8 cellular contexts compared by ENCODE assay signal in the genomic region with DNA sequence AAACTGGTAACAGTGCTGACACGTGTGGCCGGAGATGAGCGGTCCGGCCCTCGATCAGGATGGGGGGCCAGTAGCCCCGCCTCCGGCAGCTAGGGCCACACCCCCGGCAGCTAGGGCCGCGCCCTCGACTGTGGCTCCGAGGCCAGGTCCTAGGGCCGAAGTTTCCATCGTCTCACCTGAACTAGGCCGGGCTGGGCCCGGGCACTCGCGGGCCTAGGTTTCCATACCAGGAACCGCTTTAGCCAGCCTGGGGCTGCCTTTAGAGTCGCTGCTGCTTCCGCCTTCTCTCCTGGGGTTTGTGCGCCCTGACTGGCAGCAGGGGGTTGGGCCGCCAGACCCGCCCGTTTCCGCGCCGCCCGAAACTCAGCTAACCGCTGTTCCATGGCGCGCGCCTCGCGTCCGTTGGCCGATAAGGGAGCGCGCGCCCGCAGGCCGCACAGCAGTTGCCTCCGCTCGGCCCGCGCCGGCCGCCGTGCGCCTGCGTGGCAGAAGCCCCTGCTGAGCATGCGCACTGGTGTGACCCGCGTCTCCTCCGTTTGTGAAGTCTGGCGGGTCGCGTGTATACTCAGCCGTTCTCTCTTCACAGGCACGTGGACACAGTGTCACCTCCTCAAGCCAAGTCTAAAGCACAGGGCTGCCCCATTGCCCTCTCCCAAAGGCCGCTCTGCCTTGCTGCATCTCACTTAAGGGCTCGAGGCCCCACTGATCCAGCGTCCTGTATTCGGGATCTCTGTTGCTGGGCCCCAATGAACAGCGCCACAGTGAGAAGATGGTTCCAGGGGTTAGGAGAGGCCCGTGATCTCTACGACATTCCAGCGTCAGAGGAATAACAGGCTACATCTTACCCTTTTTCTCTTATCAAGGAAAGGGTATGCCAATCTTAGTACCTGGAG. TPM values are rescaled to one million over a fixed set of nuclear protein-coding genes. Genes with fewer than 3 reads are reported as not detected.
DNase-seq lines count a peak whose midpoint lies in the region; ATAC-seq and TF ChIP-seq lines count a peak whose summit lies in the region.

A gene with protein sequence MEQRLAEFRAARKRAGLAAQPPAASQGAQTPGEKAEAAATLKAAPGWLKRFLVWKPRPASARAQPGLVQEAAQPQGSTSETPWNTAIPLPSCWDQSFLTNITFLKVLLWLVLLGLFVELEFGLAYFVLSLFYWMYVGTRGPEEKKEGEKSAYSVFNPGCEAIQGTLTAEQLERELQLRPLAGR (minus strand): TSS at position 480 of the 893 bp plus-strand sequence. CDS start 97 bp downstream, at position 383.

- TF ChIP-seq CTCF in AG04449 (IDR thresholded peaks at IDR 0.05; ENCODE audit: insufficient read depth, low read length, missing control alignments) (no peak), WERI-Rb-1 (IDR thresholded peaks at IDR 0.05; ENCODE audit: low read depth, low read length) (no peak), mammary epithelial cell (conservative IDR thresholded peaks at IDR 0.05 in 1 of 2, IDR thresholded peaks at IDR 0.05 in 1 of 2; ENCODE audit: extremely low read depth in 1 of 2, insufficient read depth in 1 of 2, low read depth in 1 of 2, low read length in 2 of 2) (no peak)

- H3K4me1 ChIP-seq in mammary epithelial cell (ENCODE audit: insufficient read depth, low read length) (peaks cover 10% of the 10 kb centered on the region), iPS-20b (ENCODE audit: insufficient read depth, low read length) (peaks cover 7% of the 10 kb centered on the region; the same call in 1 of the 2 replicates)

- 1% methylated on average over 42 of the region's 68 CpGs for WGBS in mammary epithelial cell (ENCODE audit: low coverage, missing lambda C conversion rate)

- no TSS peak for BruUV-seq in mammary epithelial cell (replicated peaks; lab: Mats Ljungman, UMichigan)

- peak within 1 kb of the TSS; percentile 70 for H3K9ac ChIP-seq in mammary epithelial cell (ENCODE audit: insufficient read depth, low read length)
- H3K9ac ChIP-seq in iPS-20b (ENCODE audit: low read depth, low read length): peak within 1 kb of the TSS; percentile 83; the same call in 1 of the 2 replicates

- peak within 1 kb of the TSS; percentile 92 for H3K4me2 ChIP-seq in mammary epithelial cell (ENCODE audit: insufficient read depth, low read depth, low read length)

- H3K27me3 ChIP-seq in WERI-Rb-1 (ENCODE audit: insufficient read depth, low read depth, severe bottlenecking) (peaks cover 36% of the 10 kb centered on the region), mammary epithelial cell (ENCODE audit: insufficient read depth, low read length) (no peaks in the 10 kb centered on the region), iPS-20b (ENCODE audit: insufficient read depth, low read length) (peaks cover 7% of the 10 kb centered on the region)

- H3K27ac ChIP-seq in WERI-Rb-1 (peak within 1 kb of the TSS; percentile 94), mammary epithelial cell (ENCODE audit: insufficient read depth, low read depth, low read length) (peak within 1 kb of the TSS; percentile 80), iPS-20b (ENCODE audit: low read length) (peak within 1 kb of the TSS; percentile 31), skin epidermis (peak within 1 kb of the TSS; percentile 83 to 99 (median 94))

- in situ Hi-C loops in mammary epithelial cell (cut with MboI; ENCODE audit: low sequenced_read_pairs in 2 of 2): no loop called here

- H3K36me3 ChIP-seq in WERI-Rb-1: 0 out of 2 replicates have a peak, but pooled peaks cover under 1% of the 10 kb centered on the region
- H3K36me3 ChIP-seq in mammary epithelial cell (ENCODE audit: insufficient read depth, low read length): peaks cover 2% of the 10 kb centered on the region
- H3K36me3 ChIP-seq in iPS-20b (ENCODE audit: insufficient read depth, low read depth, low read length): peaks cover 6% of the 10 kb centered on the region; the same call in 1 of the 2 replicates

- CTCF ChIA-PET in AG04449 (lab: Yijun Ruan, JAX): interaction anchor here (0.6 kb wide), 1 partner anchor 176 kb away, joined by 3 read pairs; no protein-coding TSS in a partner anchor
- CTCF ChIA-PET in mammary epithelial cell (lab: Charles Lee; ENCODE audit: low non-redundant PET): no interaction called here

- H4K20me1 ChIP-seq in mammary epithelial cell (ENCODE audit: insufficient read depth, low read length): no peaks in the 10 kb centered on the region

- H3K4me3 ChIP-seq in AG04449 (ENCODE audit: low read depth, low read length) (peak within 1 kb of the TSS; percentile 84), WERI-Rb-1 (ENCODE audit: low read depth, low read length) (peak within 1 kb of the TSS; percentile 89), mammary epithelial cell (replicated peaks in 1 of 3; ENCODE audit: insufficient read depth in 1 of 3, low read depth in 2 of 3, low read length in 3 of 3) (peak within 1 kb of the TSS; percentile 59 to 64 (median 61)), iPS-20b (ENCODE audit: low read length) (peak within 1 kb of the TSS; percentile 81), skin epidermis (peak within 1 kb of the TSS; percentile 57 to 80 (median 69))

- H2AFZ ChIP-seq in mammary epithelial cell (ENCODE audit: low read depth, low read length): peak within 1 kb of the TSS; percentile 100

- dilution Hi-C loops in mammary epithelial cell (cut with HindIII; ENCODE audit: low sequenced_read_pairs): no loop called here

- intact Hi-C loops in mammary epithelial cell (cut with micrococcal nuclease): no loop called here

- H3K9me3 ChIP-seq in WERI-Rb-1 (ENCODE audit: severe bottlenecking): no peaks in the 10 kb centered on the region
- no peaks in the 10 kb centered on the region for H3K9me3 ChIP-seq in mammary epithelial cell (replicated peaks; ENCODE audit: insufficient read depth, low read length)
- no peaks in the 10 kb centered on the region for H3K9me3 ChIP-seq in iPS-20b (ENCODE audit: insufficient read depth, low read depth, low read length)

- DNase-seq in AG04449 (ENCODE audit: low read depth, low spot score) (peak; percentile 31), NCI-H2227 (lab: John Stamatoyannopoulos, UW; ENCODE audit: unreplicated experiment) (peak; percentile 98), WERI-Rb-1 (peak; percentile 98), mammary epithelial cell (peak; percentile 89)

- H3K79me2 ChIP-seq in mammary epithelial cell (ENCODE audit: insufficient read depth, low read length): peaks cover 3% of the 10 kb centered on the region

- peak; percentile 81 for ATAC-seq in GM18873 (IDR thresholded peaks at IDR 0.05; ENCODE audit: low FRiP score, unreplicated experiment)
- ATAC-seq in HG03135 (IDR thresholded peaks at IDR 0.05; ENCODE audit: unreplicated experiment): peak; percentile 92

- POLR2A ChIA-PET in AG04449 (lab: Yijun Ruan, JAX): interaction anchor here (1.0 kb wide), 1 partner anchor 84 kb away, joined by 3 read pairs; no protein-coding TSS in a partner anchor

RNA-seq across cellular contexts. Expression of the gene that starts here (rescaled TPM):
- total RNA-seq in mammary epithelial cell: 10 to 100 TPM in 1 of 2 donors, 1 to 10 TPM in 1; 9.0 to 14.3 TPM
- 7.2 TPM for polyA plus RNA-seq in mammary epithelial cell
- polyA minus RNA-seq in mammary epithelial cell: 6.0 TPM

Comparison
In these comparisons a context has a peak if more than half of its experiments do, and no peak if none do; other contexts are left out.
1. Peak in every context shown above with its lines: DNase-seq, ATAC-seq, H3K4me3 ChIP-seq and H3K27ac ChIP-seq.
2. DNase-seq: peak in every context shown above with its lines; median percentile 98 in NCI-H2227; 98 in WERI-Rb-1; 89 in mammary epithelial cell; 31 in AG04449.
3. H3K27ac ChIP-seq: peak in every context shown above with its lines; median percentile 94 in WERI-Rb-1; 94 in skin epidermis; 80 in mammary epithelial cell; 31 in iPS-20b.